Comparison of ENCODE assay signal across 1 cellular context in the genomic region with DNA sequence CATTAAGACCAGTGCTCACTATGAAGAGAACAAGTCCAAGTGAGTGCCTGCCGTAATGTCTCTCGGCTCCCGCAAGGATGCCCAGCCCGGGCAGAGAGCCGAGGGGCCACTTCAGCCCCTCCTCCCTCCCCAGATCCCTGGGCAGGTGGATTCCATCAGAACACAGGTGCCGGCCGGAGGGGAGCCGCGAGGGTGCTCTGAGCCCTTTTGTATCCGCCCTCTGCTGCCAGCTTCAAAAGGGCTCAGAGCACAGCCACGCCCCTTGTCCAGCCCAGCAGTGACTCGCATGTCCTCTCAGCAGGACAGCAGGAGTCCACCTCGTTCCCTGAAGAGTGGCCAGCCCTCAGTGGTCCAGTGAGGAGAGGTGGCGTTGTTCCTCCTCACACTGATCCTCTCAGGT.
TF ChIP-seq lines count a peak whose summit lies in the region.

No MANE protein-coding gene starts in this region.

TF ChIP-seq in K562, 482 proteins besides CTCF, POLR2A, EP300 and RAD21:
- TF ChIP-seq, protein P1, sequence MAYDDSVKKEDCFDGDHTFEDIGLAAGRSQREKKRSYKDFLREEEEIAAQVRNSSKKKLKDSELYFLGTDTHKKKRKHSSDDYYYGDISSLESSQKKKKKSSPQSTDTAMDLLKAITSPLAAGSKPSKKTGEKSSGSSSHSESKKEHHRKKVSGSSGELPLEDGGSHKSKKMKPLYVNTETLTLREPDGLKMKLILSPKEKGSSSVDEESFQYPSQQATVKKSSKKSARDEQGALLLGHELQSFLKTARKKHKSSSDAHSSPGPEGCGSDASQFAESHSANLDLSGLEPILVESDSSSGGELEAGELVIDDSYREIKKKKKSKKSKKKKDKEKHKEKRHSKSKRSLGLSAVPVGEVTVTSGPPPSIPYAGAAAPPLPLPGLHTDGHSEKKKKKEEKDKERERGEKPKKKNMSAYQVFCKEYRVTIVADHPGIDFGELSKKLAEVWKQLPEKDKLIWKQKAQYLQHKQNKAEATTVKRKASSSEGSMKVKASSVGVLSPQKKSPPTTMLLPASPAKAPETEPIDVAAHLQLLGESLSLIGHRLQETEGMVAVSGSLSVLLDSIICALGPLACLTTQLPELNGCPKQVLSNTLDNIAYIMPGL (CRISPR knock-in tag; IDR thresholded peaks at IDR 0.05), result no peak
- TF ChIP-seq ZNF41 (CRISPR knock-in tag; conservative IDR thresholded peaks at IDR 0.05) (no peak), ZBTB33 (CRISPR knock-in tag; IDR thresholded peaks at IDR 0.05) (no peak), LARP7 (IDR thresholded peaks at IDR 0.05) (no peak), SMARCB1 (IDR thresholded peaks at IDR 0.05; ENCODE audit: insufficient read length, low read depth) (no peak), ZNF668 (CRISPR knock-in tag; IDR thresholded peaks at IDR 0.05) (no peak), BRD4 (IDR thresholded peaks at IDR 0.05) (no peak), DACH1 (IDR thresholded peaks at IDR 0.05; ENCODE audit: partially characterized antibody) (no peak), MAX (CRISPR knock-in tag; IDR thresholded peaks at IDR 0.05) (no peak), XRCC4 (IDR thresholded peaks at IDR 0.05; ENCODE audit: extremely low read depth, insufficient read depth, insufficient read length) (no peak), ZNF408 (CRISPR knock-in tag; IDR thresholded peaks at IDR 0.05; ENCODE audit: low read depth) (no peak), KLF6 (CRISPR knock-in tag; IDR thresholded peaks at IDR 0.05; ENCODE audit: borderline replicate concordance) (no peak), ZFP91 (CRISPR knock-in tag; IDR thresholded peaks at IDR 0.05) (no peak), MEF2A (IDR thresholded peaks at IDR 0.05; ENCODE audit: control insufficient read depth, low read depth, low read length) (no peak), ZFX (CRISPR knock-in tag; IDR thresholded peaks at IDR 0.05) (no peak)
- TF ChIP-seq, protein P2, sequence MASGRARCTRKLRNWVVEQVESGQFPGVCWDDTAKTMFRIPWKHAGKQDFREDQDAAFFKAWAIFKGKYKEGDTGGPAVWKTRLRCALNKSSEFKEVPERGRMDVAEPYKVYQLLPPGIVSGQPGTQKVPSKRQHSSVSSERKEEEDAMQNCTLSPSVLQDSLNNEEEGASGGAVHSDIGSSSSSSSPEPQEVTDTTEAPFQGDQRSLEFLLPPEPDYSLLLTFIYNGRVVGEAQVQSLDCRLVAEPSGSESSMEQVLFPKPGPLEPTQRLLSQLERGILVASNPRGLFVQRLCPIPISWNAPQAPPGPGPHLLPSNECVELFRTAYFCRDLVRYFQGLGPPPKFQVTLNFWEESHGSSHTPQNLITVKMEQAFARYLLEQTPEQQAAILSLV (tag; IDR thresholded peaks at IDR 0.05), result no peak
- TF ChIP-seq, protein P3, sequence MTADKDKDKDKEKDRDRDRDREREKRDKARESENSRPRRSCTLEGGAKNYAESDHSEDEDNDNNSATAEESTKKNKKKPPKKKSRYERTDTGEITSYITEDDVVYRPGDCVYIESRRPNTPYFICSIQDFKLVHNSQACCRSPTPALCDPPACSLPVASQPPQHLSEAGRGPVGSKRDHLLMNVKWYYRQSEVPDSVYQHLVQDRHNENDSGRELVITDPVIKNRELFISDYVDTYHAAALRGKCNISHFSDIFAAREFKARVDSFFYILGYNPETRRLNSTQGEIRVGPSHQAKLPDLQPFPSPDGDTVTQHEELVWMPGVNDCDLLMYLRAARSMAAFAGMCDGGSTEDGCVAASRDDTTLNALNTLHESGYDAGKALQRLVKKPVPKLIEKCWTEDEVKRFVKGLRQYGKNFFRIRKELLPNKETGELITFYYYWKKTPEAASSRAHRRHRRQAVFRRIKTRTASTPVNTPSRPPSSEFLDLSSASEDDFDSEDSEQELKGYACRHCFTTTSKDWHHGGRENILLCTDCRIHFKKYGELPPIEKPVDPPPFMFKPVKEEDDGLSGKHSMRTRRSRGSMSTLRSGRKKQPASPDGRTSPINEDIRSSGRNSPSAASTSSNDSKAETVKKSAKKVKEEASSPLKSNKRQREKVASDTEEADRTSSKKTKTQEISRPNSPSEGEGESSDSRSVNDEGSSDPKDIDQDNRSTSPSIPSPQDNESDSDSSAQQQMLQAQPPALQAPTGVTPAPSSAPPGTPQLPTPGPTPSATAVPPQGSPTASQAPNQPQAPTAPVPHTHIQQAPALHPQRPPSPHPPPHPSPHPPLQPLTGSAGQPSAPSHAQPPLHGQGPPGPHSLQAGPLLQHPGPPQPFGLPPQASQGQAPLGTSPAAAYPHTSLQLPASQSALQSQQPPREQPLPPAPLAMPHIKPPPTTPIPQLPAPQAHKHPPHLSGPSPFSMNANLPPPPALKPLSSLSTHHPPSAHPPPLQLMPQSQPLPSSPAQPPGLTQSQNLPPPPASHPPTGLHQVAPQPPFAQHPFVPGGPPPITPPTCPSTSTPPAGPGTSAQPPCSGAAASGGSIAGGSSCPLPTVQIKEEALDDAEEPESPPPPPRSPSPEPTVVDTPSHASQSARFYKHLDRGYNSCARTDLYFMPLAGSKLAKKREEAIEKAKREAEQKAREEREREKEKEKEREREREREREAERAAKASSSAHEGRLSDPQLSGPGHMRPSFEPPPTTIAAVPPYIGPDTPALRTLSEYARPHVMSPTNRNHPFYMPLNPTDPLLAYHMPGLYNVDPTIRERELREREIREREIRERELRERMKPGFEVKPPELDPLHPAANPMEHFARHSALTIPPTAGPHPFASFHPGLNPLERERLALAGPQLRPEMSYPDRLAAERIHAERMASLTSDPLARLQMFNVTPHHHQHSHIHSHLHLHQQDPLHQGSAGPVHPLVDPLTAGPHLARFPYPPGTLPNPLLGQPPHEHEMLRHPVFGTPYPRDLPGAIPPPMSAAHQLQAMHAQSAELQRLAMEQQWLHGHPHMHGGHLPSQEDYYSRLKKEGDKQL (CRISPR knock-in tag; IDR thresholded peaks at IDR 0.05; ENCODE audit: borderline replicate concordance), result no peak
- TF ChIP-seq, protein P4, sequence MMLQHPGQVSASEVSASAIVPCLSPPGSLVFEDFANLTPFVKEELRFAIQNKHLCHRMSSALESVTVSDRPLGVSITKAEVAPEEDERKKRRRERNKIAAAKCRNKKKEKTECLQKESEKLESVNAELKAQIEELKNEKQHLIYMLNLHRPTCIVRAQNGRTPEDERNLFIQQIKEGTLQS (IDR thresholded peaks at IDR 0.05), result no peak
- TF ChIP-seq, protein P4 (CRISPR knock-in tag; conservative IDR thresholded peaks at IDR 0.05), result no peak
- TF ChIP-seq, protein P5, sequence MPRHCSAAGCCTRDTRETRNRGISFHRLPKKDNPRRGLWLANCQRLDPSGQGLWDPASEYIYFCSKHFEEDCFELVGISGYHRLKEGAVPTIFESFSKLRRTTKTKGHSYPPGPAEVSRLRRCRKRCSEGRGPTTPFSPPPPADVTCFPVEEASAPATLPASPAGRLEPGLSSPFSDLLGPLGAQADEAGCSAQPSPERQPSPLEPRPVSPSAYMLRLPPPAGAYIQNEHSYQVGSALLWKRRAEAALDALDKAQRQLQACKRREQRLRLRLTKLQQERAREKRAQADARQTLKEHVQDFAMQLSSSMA (CRISPR knock-in tag; IDR thresholded peaks at IDR 0.05), result no peak
- TF ChIP-seq, protein P6, sequence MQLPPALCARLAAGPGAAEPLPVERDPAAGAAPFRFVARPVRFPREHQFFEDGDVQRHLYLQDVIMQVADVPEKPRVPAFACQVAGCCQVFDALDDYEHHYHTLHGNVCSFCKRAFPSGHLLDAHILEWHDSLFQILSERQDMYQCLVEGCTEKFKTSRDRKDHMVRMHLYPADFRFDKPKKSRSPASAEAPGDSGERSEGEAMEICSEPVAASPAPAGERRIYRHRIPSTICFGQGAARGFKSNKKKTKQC (CRISPR knock-in tag; IDR thresholded peaks at IDR 0.05), result no peak
